ENCODE assay signal across 20 cellular contexts in genomic region chr21:40128891-40129290, GRCh38.
"Had no signal": no experiment of that assay in that cellular context is flagged by ENCODE, and none has a peak within 500 bp of the region (broad histone marks: within the 10 kb centered on the region; RNA-seq: fewer than 3 reads in every experiment).

No MANE protein-coding gene starts in this region.

- DNase-seq: IMR-90, Karpas-422, KG1, MM.1S, NCI-H1092 treated with DMSO at 0.1 percent for 48 hours, NCI-H1436, NCI-H187, NCI-H2029, NCI-H2081 treated with DMSO at 0.1 percent for 48 hours, NCI-H2171, NCI-H226, NCI-H446, NCI-H510A, NCI-H524 treated with DMSO at 0.1 percent for 48 hours, NCI-H69, NCI-H774, Right ventricle myocardium superior, RPMI8226, SK-N-SH had no signal

- FAIRE-seq: RCC 7860 had no signal
